Comparison of ENCODE assay signal across 28 cellular contexts in the genomic region with DNA sequence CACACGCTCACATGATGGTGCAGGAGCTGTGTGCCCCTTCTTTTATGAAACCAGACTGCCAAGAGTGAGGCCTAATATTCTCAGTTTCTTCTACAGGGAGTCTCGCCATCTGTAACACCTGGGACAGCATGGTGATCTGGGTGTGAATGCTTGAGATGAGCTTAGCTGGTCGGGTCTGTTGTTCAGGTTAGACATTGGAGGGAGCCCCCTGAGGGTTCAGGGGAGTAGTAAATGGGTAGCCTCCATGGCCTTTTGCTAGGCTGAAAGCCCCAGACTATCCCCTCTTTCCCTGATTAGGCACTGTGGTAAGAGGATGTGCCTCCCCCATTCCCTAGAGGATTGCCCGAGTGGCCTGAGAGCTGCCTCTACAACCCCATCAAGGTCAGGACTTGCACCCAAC.
"Had no signal": no experiment of that assay in that cellular context is flagged by ENCODE, and none has a peak within 500 bp of the region (broad histone marks: within the 10 kb centered on the region; RNA-seq: fewer than 3 reads in every experiment).

No MANE protein-coding gene starts in this region.

- H3K27me3 Mint-ChIP-seq: stimulated activated memory B cell treated with anti-CD40 and anti-IgM and Interleukin-4, amounts not matched to agents 10 μg/mL and 1 μg/mL and 100 μg/mL, for 72 hours; stimulated activated naive B cell treated with anti-CD40 and anti-IgM and Interleukin-4, amounts not matched to agents 10 μg/mL and 1 μg/mL and 100 μg/mL, for 72 hours; stimulated activated naive CD8-positive, alpha-beta T cell treated with anti-CD3 and anti-CD28 coated beads, Interleukin-15, amount 100 ng/mL, for 72 hours; stimulated activated naive CD8-positive, alpha-beta T cell treated with anti-CD3 and anti-CD28 coated beads, Interleukin-15, Interleukin-2, amounts not matched to agents 100 ng/mL and 50 ng/mL, for 24 hours; type B pancreatic cell had no signal

- ATAC-seq: stimulated activated effector memory CD8-positive, alpha-beta T cell treated with anti-CD3 and anti-CD28 coated beads, Interleukin-12 subunit alpha, Interleukin-12 subunit beta, amount 100 ng/mL, for 72 hours; stimulated activated memory B cell treated with anti-CD40 and anti-IgM and Interleukin-4, amounts not matched to agents 10 μg/mL and 1 μg/mL and 100 μg/mL, for 72 hours; stimulated activated naive CD8-positive, alpha-beta T cell treated with anti-CD3 and anti-CD28 coated beads, Interleukin-15, amount 100 ng/mL, for 72 hours; stimulated activated naive CD8-positive, alpha-beta T cell treated with anti-CD3 and anti-CD28 coated beads, Interleukin-15, Interleukin-2, amounts not matched to agents 100 U/mL and 50 U/mL, for 24 hours had no signal

- H3K27ac Mint-ChIP-seq: stimulated activated effector memory CD8-positive, alpha-beta T cell treated with anti-CD3 and anti-CD28 coated beads, Interleukin-12 subunit alpha, Interleukin-12 subunit beta, amount 100 ng/mL, for 72 hours; stimulated activated memory B cell treated with anti-CD40 and anti-IgM and Interleukin-4, amounts not matched to agents 10 μg/mL and 1 μg/mL and 100 μg/mL, for 72 hours; stimulated activated naive B cell treated with anti-CD40 and anti-IgM and Interleukin-4, amounts not matched to agents 10 μg/mL and 1 μg/mL and 100 μg/mL, for 72 hours; stimulated activated naive CD8-positive, alpha-beta T cell treated with anti-CD3 and anti-CD28 coated beads, Interleukin-15, amount 100 ng/mL, for 72 hours; stimulated activated naive CD8-positive, alpha-beta T cell treated with anti-CD3 and anti-CD28 coated beads, Interleukin-15, Interleukin-2, amounts not matched to agents 100 ng/mL and 50 ng/mL, for 24 hours; type B pancreatic cell had no signal

- H3K4me3 Mint-ChIP-seq: stimulated activated effector memory CD8-positive, alpha-beta T cell treated with anti-CD3 and anti-CD28 coated beads, Interleukin-12 subunit alpha, Interleukin-12 subunit beta, amount 100 ng/mL, for 72 hours; stimulated activated memory B cell treated with anti-CD40 and anti-IgM and Interleukin-4, amounts not matched to agents 10 μg/mL and 1 μg/mL and 100 μg/mL, for 72 hours; stimulated activated naive B cell treated with anti-CD40 and anti-IgM and Interleukin-4, amounts not matched to agents 10 μg/mL and 1 μg/mL and 100 μg/mL, for 72 hours; stimulated activated naive CD8-positive, alpha-beta T cell treated with anti-CD3 and anti-CD28 coated beads, Interleukin-15, amount 100 ng/mL, for 72 hours; stimulated activated naive CD8-positive, alpha-beta T cell treated with anti-CD3 and anti-CD28 coated beads, Interleukin-15, Interleukin-2, amounts not matched to agents 100 ng/mL and 50 ng/mL, for 24 hours; type B pancreatic cell had no signal

- H3K36me3 Mint-ChIP-seq: stimulated activated effector memory CD8-positive, alpha-beta T cell treated with anti-CD3 and anti-CD28 coated beads, Interleukin-12 subunit alpha, Interleukin-12 subunit beta, amount 100 ng/mL, for 72 hours; stimulated activated memory B cell treated with anti-CD40 and anti-IgM and Interleukin-4, amounts not matched to agents 10 μg/mL and 1 μg/mL and 100 μg/mL, for 72 hours; type B pancreatic cell had no signal

- DNase-seq: stimulated activated CD4-positive, alpha-beta T cell treated with anti-CD3 and anti-CD28 coated beads, Interleukin-2, amount 100 ng/mL, for 48 hours; stimulated activated CD4-positive, alpha-beta T cell treated with anti-CD3 and anti-CD28 coated beads, Interleukin-4, amount 100 ng/mL, for 1 hour; stimulated activated CD4-positive, alpha-beta T cell treated with anti-CD3 and anti-CD28 coated beads, Interleukin-4, amount 100 ng/mL, for 24 hours; stimulated activated CD4-positive, alpha-beta T cell treated with anti-CD3 and anti-CD28 coated beads, Interleukin-4, amount 100 ng/mL, for 4 hours; stimulated activated CD8-positive, alpha-beta memory T cell treated with anti-CD3 and anti-CD28 coated beads, Interleukin-4, amount 100 ng/mL, for 48 hours; stimulated activated naive B cell treated with anti-CD40 and anti-IgM and Interleukin-4, amounts not matched to agents 10 μg/mL and 1 μg/mL and 100 μg/mL, for 72 hours; stimulated activated naive CD4-positive, alpha-beta T cell; stimulated activated naive CD4-positive, alpha-beta T cell treated with Interleukin-2 at 50 U/mL for 16 hours; stimulated activated naive CD8-positive, alpha-beta T cell treated with anti-CD3 and anti-CD28 coated beads, Interleukin-15, amount 100 ng/mL, for 72 hours; stimulated activated naive CD8-positive, alpha-beta T cell treated with anti-CD3 and anti-CD28 coated beads, Interleukin-15, Interleukin-2, amounts not matched to agents 100 U/mL and 50 U/mL, for 24 hours; stomach; substantia nigra; testis; thyroid gland; tibial artery; transverse colon; trophoblast cell; upper lobe of left lung; upper lobe of right lung; uterus had no signal

- H3K36me3 ChIP-seq: stomach, suprapubic skin, thoracic aorta, thyroid gland, tibial artery, tibial nerve, transverse colon, upper lobe of left lung, upper lobe of right lung, uterus, vagina had no signal

- H3K27ac ChIP-seq: stomach, suprapubic skin, testis, thoracic aorta, thyroid gland, tibial artery, tibial nerve, transverse colon, upper lobe of left lung, upper lobe of right lung, uterus, vagina had no signal

- H3K4me1 ChIP-seq: stomach, suprapubic skin, testis, thyroid gland, tibial artery, tibial nerve, transverse colon, upper lobe of left lung, upper lobe of right lung, uterus, vagina had no signal

- H3K4me3 ChIP-seq: stomach, suprapubic skin, testis, thoracic aorta, thyroid gland, tibial artery, tibial nerve, transverse colon, upper lobe of left lung, upper lobe of right lung, uterus, vagina had no signal

- H3K27me3 ChIP-seq: stomach, suprapubic skin, testis, thyroid gland, tibial artery, tibial nerve, transverse colon, upper lobe of left lung, upper lobe of right lung, uterus, vagina had no signal

- H3K4me1 Mint-ChIP-seq: stimulated activated effector memory CD8-positive, alpha-beta T cell treated with anti-CD3 and anti-CD28 coated beads, Interleukin-12 subunit alpha, Interleukin-12 subunit beta, amount 100 ng/mL, for 72 hours; stimulated activated memory B cell treated with anti-CD40 and anti-IgM and Interleukin-4, amounts not matched to agents 10 μg/mL and 1 μg/mL and 100 μg/mL, for 72 hours; stimulated activated naive B cell treated with anti-CD40 and anti-IgM and Interleukin-4, amounts not matched to agents 10 μg/mL and 1 μg/mL and 100 μg/mL, for 72 hours; stimulated activated naive CD8-positive, alpha-beta T cell treated with anti-CD3 and anti-CD28 coated beads, Interleukin-15, amount 100 ng/mL, for 72 hours had no signal
